ENCODE assay signal across 21 cellular contexts in the genomic region with DNA sequence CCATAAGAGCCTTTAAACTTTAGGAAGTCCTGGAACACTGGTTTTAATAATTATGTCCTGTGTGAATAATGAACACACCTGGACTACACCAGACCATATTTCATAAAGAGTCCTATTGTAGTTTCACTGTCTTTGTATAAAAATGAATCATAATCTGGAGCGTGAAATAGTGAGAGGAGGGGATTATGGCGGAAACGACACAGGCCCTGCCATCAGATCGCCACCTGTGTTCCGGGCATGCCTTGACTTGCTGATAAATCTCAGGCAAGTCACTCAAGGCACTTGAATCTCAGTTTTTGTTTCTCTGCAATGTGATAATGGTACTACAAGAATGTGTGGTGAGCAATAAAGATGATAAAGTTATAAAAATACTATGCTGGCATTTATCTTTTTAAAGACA.
DNase-seq lines count a peak whose midpoint lies in the region; ATAC-seq and TF ChIP-seq lines count a peak whose summit lies in the region.
"Had no signal": no experiment of that assay in that cellular context is flagged by ENCODE, and none has a peak within 500 bp of the region (broad histone marks: within the 10 kb centered on the region; RNA-seq: fewer than 3 reads in every experiment).

No MANE protein-coding gene starts in this region.

- peak overlapping the region; percentile 25; the same call in 1 of the 2 replicates for H3K27ac Mint-ChIP-seq in WTC11
- H3K27ac Mint-ChIP-seq in type B pancreatic cell = peak overlapping the region; percentile 84

- intact Hi-C loops in heart right ventricle (cut with DNase I) = no loop called here

- no peak overlapping the region for H3K4me3 ChIP-seq in heart right ventricle
- H3K4me3 ChIP-seq: Peyer's patch, SK-N-MC had no signal

- no peaks in the 10 kb centered on the region for H3K4me1 Mint-ChIP-seq in WTC11
- H3K4me1 Mint-ChIP-seq in type B pancreatic cell (ENCODE audit: unreplicated experiment) = peaks cover 9% of the 10 kb centered on the region

- peaks cover 8% of the 10 kb centered on the region for H3K9me3 Mint-ChIP-seq in WTC11
- H3K9me3 Mint-ChIP-seq in type B pancreatic cell = peaks cover 3% of the 10 kb centered on the region

- WGBS in heart right ventricle, 2 donors = 89 to 92% methylated on average over 5 of the region's 5 CpGs

- DNase-seq in WTC11 (ENCODE audit: low spot score) = no peak
- peak; percentile 95 to 98 for DNase-seq in foreskin keratinocyte
- DNase-seq in type B pancreatic cell (ENCODE audit: extremely low spot score, unreplicated experiment) = no peak
- no peak for DNase-seq in heart right ventricle
- no peak for DNase-seq in NCI-H748 (lab: John Stamatoyannopoulos, UW; ENCODE audit: unreplicated experiment)
- DNase-seq: BE2C, DMS53, GDM1, HCEC 1CT, IMR-90, NCI-H1105, NCI-H146, NCI-H2029, NCI-H2171 treated with DMSO at 0.1 percent for 48 hours, NCI-H524 treated with DMSO at 0.1 percent for 48 hours, Peyer's patch had no signal

- H3K4me3 Mint-ChIP-seq in WTC11 = no peak overlapping the region
- peak overlapping the region; percentile 61 for H3K4me3 Mint-ChIP-seq in type B pancreatic cell

- no peaks in the 10 kb centered on the region for H3K27me3 ChIP-seq in foreskin keratinocyte
- no peaks in the 10 kb centered on the region for H3K27me3 ChIP-seq in heart right ventricle
- H3K27me3 ChIP-seq: BE2C, Peyer's patch had no signal

- H3K36me3 ChIP-seq in heart right ventricle = no peaks in the 10 kb centered on the region
- H3K36me3 ChIP-seq: BE2C, Peyer's patch had no signal

- no peak for TF ChIP-seq CTCF in WTC11 (IDR thresholded peaks at IDR 0.05)
- no peak for TF ChIP-seq CTCF in foreskin keratinocyte (conservative IDR thresholded peaks at IDR 0.05)
- no peak for TF ChIP-seq CTCF in type B pancreatic cell (conservative IDR thresholded peaks at IDR 0.05)
- no peak for TF ChIP-seq CTCF in heart right ventricle (IDR thresholded peaks at IDR 0.05)

- ATAC-seq in HG03432 (IDR thresholded peaks at IDR 0.05; ENCODE audit: unreplicated experiment) (peak; percentile 63), WTC11 (no peak), foreskin keratinocyte (peak; percentile 94), heart right ventricle (no peak), GM19455 (IDR thresholded peaks at IDR 0.05; ENCODE audit: unreplicated experiment) (no peak)
- ATAC-seq: Right ventricle myocardium inferior had no signal

- H3K36me3 Mint-ChIP-seq in WTC11 (no peaks in the 10 kb centered on the region), type B pancreatic cell (no peaks in the 10 kb centered on the region)

- CTCF ChIA-PET in WTC11 (lab: Charles Lee) = no interaction called here

- H3K9me3 ChIP-seq in heart right ventricle = peaks cover 0 to 31% (median 12%) of the 10 kb centered on the region in 11 donors
- H3K9me3 ChIP-seq: BE2C, Peyer's patch had no signal

- POLR2A ChIA-PET in WTC11 (lab: Charles Lee) = no interaction called here

- H3K27ac ChIP-seq in foreskin keratinocyte = peak overlapping the region; percentile 92
- H3K27ac ChIP-seq in heart right ventricle = no peak overlapping the region
- H3K27ac ChIP-seq: KMS-11, Peyer's patch, SK-N-MC had no signal

- H3K4me1 ChIP-seq in foreskin keratinocyte (peaks cover 22% of the 10 kb centered on the region), heart right ventricle (no peaks in the 10 kb centered on the region)
- H3K4me1 ChIP-seq: BE2C, Peyer's patch had no signal

- H3K27me3 Mint-ChIP-seq in WTC11 (ENCODE audit: low read depth) (no peaks in the 10 kb centered on the region; the same call in 1 of the 2 replicates), type B pancreatic cell (no peaks in the 10 kb centered on the region)

TF ChIP-seq in WTC11, 78 proteins besides CTCF, POLR2A, EP300 and RAD21:
- TF ChIP-seq, protein P1, sequence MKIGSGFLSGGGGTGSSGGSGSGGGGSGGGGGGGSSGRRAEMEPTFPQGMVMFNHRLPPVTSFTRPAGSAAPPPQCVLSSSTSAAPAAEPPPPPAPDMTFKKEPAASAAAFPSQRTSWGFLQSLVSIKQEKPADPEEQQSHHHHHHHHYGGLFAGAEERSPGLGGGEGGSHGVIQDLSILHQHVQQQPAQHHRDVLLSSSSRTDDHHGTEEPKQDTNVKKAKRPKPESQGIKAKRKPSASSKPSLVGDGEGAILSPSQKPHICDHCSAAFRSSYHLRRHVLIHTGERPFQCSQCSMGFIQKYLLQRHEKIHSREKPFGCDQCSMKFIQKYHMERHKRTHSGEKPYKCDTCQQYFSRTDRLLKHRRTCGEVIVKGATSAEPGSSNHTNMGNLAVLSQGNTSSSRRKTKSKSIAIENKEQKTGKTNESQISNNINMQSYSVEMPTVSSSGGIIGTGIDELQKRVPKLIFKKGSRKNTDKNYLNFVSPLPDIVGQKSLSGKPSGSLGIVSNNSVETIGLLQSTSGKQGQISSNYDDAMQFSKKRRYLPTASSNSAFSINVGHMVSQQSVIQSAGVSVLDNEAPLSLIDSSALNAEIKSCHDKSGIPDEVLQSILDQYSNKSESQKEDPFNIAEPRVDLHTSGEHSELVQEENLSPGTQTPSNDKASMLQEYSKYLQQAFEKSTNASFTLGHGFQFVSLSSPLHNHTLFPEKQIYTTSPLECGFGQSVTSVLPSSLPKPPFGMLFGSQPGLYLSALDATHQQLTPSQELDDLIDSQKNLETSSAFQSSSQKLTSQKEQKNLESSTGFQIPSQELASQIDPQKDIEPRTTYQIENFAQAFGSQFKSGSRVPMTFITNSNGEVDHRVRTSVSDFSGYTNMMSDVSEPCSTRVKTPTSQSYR (CRISPR knock-in tag; IDR thresholded peaks at IDR 0.05) = no peak
- TF ChIP-seq PRDM15 (CRISPR knock-in tag; IDR thresholded peaks at IDR 0.05) (no peak), NR3C1 (CRISPR knock-in tag; conservative IDR thresholded peaks at IDR 0.05; ENCODE audit: low read depth) (no peak), PREB (CRISPR knock-in tag; IDR thresholded peaks at IDR 0.05; ENCODE audit: borderline replicate concordance) (no peak), ZNF219 (CRISPR knock-in tag; IDR thresholded peaks at IDR 0.05; ENCODE audit: borderline replicate concordance) (no peak), GTF2I (CRISPR knock-in tag; conservative IDR thresholded peaks at IDR 0.05) (no peak), KAT7 (CRISPR knock-in tag; IDR thresholded peaks at IDR 0.05; ENCODE audit: borderline replicate concordance) (no peak), EMX1 (CRISPR knock-in tag; IDR thresholded peaks at IDR 0.05) (no peak), GABPB1 (CRISPR knock-in tag; IDR thresholded peaks at IDR 0.05) (no peak), FOXJ3 (CRISPR knock-in tag; IDR thresholded peaks at IDR 0.05; ENCODE audit: borderline replicate concordance) (no peak), JUN (CRISPR knock-in tag; IDR thresholded peaks at IDR 0.05) (no peak), ZNF263 (CRISPR knock-in tag; IDR thresholded peaks at IDR 0.05; ENCODE audit: low read depth) (no peak), ZNF317 (CRISPR knock-in tag; IDR thresholded peaks at IDR 0.05; ENCODE audit: borderline replicate concordance, low read depth) (no peak), ELF4 (CRISPR knock-in tag; IDR thresholded peaks at IDR 0.05; ENCODE audit: low read depth) (no peak)
- TF ChIP-seq, protein P2, sequence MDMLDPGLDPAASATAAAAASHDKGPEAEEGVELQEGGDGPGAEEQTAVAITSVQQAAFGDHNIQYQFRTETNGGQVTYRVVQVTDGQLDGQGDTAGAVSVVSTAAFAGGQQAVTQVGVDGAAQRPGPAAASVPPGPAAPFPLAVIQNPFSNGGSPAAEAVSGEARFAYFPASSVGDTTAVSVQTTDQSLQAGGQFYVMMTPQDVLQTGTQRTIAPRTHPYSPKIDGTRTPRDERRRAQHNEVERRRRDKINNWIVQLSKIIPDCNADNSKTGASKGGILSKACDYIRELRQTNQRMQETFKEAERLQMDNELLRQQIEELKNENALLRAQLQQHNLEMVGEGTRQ (CRISPR knock-in tag; IDR thresholded peaks at IDR 0.05) = no peak

Comparison
In these comparisons a context has a peak if more than half of its experiments do, and no peak if none do; other contexts are left out.
1. ATAC-seq: peak in HG03432 (single experiment) and foreskin keratinocyte (single experiment); none in WTC11 (single experiment), heart right ventricle (0 of 8) and GM19455 (single experiment).
2. DNase-seq: peak in foreskin keratinocyte (2 of 2); none in WTC11 (single experiment), type B pancreatic cell (single experiment), heart right ventricle (0 of 2) and NCI-H748 (single experiment).